Comparison of ENCODE assay signal across 1 cellular context in the genomic region with DNA sequence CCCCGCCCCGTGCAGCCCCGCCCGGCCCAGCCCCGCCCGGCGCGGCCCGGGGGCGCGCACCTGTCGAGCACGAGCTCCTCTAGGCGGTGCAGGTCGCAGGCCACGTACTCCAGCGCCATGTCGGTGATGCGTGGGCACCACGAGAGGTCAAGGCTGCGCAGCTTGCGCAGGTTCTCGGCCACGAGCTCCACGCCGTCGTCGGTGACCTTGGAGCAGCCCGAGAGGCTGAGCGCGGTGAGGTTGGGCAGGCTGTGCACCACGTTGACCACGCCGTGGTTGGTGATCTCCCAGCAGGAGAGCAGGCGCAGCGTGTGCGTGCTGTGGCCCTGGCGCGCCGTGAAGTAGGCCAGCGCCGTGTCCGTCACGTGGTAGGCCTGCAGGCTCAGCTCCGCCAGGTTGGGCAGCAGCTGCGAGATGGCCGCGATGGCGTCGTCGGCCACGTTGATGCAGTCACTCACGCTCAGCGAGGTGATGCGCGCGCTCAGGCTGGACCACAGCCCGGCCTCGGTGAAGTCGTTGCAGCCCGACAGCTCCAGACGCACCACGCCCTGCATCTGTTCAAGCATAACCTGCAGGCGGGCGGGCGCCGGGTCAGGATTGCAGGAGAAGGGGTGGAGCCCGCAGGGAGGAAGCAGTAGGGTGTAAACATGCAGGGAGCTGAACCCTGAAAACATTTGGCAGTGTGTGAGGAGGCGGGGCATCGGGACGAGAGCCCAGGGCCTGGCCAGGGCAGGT.
TF ChIP-seq lines count a peak whose summit lies in the region.

No MANE protein-coding gene starts in this region.

TF ChIP-seq in endothelial cell of umbilical vein, 7 proteins besides CTCF, POLR2A, EP300 and RAD21:
- TF ChIP-seq EZH2 (IDR thresholded peaks at IDR 0.05; ENCODE audit: borderline replicate concordance, low read depth, low read length, severe bottlenecking) (peak; percentile 84), POLR2AphosphoS5 (IDR thresholded peaks at IDR 0.05; ENCODE audit: insufficient read depth, low read depth, low read length) (no peak), JUN (IDR thresholded peaks at IDR 0.05; ENCODE audit: borderline replicate concordance, insufficient read depth, insufficient read length, low read depth) (no peak)
